Comparison of ENCODE assay signal across 19 cellular contexts in the genomic region with DNA sequence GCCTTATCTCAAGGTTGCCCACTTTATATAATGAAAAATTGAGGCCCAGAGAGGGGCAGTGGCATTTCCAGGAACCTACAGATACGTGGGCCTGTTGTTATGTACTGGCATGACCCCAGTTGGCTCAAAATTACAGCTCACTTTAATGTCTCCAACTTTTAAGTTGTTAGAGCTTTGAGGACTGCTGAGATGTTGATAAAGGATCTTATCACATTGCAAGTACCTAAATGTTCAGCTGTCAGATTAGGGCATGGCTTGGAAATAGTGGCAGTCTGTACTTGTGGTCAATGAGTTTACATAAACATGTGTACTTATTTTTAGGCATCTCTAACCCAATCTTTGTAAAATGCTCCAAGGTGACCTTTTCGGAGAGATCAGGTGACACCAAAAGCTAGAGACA.
"Had no signal": no experiment of that assay in that cellular context is flagged by ENCODE, and none has a peak within 500 bp of the region (broad histone marks: within the 10 kb centered on the region; RNA-seq: fewer than 3 reads in every experiment).

No MANE protein-coding gene starts in this region.

- H3K4me1 ChIP-seq: gastrocnemius medialis, prostate gland, transverse colon, vagina had no signal

- H3K9me3 ChIP-seq: gastrocnemius medialis, mucosa of descending colon, prostate gland, thoracic aorta, transverse colon, vagina had no signal

- H3K36me3 ChIP-seq: neural progenitor cell, transverse colon, vagina had no signal

- H3K27me3 ChIP-seq: dorsolateral prefrontal cortex, gastrocnemius medialis, neural progenitor cell, transverse colon, vagina had no signal

- H3K4me3 ChIP-seq: dorsolateral prefrontal cortex, gastrocnemius medialis, mucosa of descending colon, neural progenitor cell, prostate gland, thoracic aorta, transverse colon, vagina had no signal

- H3K27ac ChIP-seq: gastrocnemius medialis, neural progenitor cell, prostate gland, thoracic aorta, transverse colon, vagina had no signal

- DNase-seq: dorsolateral prefrontal cortex; effector CD4-positive, alpha-beta T cell; foreskin fibroblast; gastrocnemius medialis; head of caudate nucleus; mesenchymal stem cell; mucosa of descending colon; naive thymus-derived CD4-positive, alpha-beta T cell; right cardiac atrium; small intestine; stimulated activated CD4-positive, alpha-beta T cell treated with anti-CD3 and anti-CD28 coated beads, Interleukin-15, amount 100 ng/mL, for 24 hours; stimulated activated CD4-positive, alpha-beta T cell treated with anti-CD3 and anti-CD28 coated beads, Interleukin-2, amount 100 ng/mL, for 48 hours; stimulated activated naive B cell treated with anti-CD40 and anti-IgM and Interleukin-4, amounts not matched to agents 10 μg/mL and 1 μg/mL and 100 μg/mL, for 72 hours; transverse colon had no signal

- ATAC-seq: esophagus mucosa; gastrocnemius medialis; mucosa of descending colon; naive thymus-derived CD4-positive, alpha-beta T cell; right cardiac atrium; stimulated activated naive B cell treated with anti-CD40 and anti-IgM and Interleukin-4, amounts not matched to agents 10 μg/mL and 1 μg/mL and 100 μg/mL, for 72 hours had no signal
